Comparison of ENCODE assay signal across 1 cellular context in genomic region chr10:66784796-66785195, GRCh38.
TF ChIP-seq lines count a peak whose summit lies in the region.

No MANE protein-coding gene starts in this region.

TF ChIP-seq in IMR-90, 13 proteins besides CTCF, POLR2A, EP300 and RAD21 (continued from another document):
- TF ChIP-seq ELK1 (IDR thresholded peaks at IDR 0.05; ENCODE audit: borderline replicate concordance, low read depth, low read length) (no peak), RFX5 (IDR thresholded peaks at IDR 0.05; ENCODE audit: low read depth, low read length) (no peak), MAFK (IDR thresholded peaks at IDR 0.05; ENCODE audit: low read depth, low read length) (no peak), USF2 (IDR thresholded peaks at IDR 0.05; ENCODE audit: low read depth, low read length) (no peak), MAZ (IDR thresholded peaks at IDR 0.05; ENCODE audit: borderline replicate concordance, low read depth, low read length) (no peak), CHD1 (IDR thresholded peaks at IDR 0.05; ENCODE audit: low read depth, low read length) (no peak), RCOR1 (IDR thresholded peaks at IDR 0.05; ENCODE audit: insufficient replicate concordance, low read length) (no peak)
